In the genomic region with DNA sequence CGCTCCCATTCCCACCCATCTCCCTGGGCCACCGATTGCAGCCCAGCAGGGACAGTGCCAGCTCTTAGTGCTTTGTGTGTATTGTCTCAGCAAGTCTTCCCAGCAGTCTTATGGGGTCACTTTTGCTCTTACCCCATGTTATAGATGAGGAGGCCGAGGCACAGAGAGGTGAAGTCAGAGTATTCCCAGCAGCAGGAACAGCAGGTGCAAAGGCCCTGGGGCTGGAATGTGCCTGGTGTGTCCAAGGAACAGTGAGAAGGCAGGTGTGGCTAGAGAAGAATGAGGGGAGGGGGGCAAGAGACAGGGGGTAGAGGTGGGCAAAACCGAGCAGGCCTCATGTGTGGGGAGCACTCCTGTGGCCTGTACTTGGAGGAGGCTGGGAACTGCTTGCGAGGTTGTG, we compare ENCODE assay signal across 1 cellular context.
TF ChIP-seq lines count a peak whose summit lies in the region.

No MANE protein-coding gene starts in this region.

TF ChIP-seq in H1, 55 proteins besides CTCF, POLR2A, EP300 and RAD21:
- TF ChIP-seq KDM4A (IDR thresholded peaks at IDR 0.05; ENCODE audit: low read depth, low read length, severe bottlenecking) (no peak), EGR1 (IDR thresholded peaks at IDR 0.05; ENCODE audit: borderline replicate concordance, low read depth, low read length) (no peak), POLR2AphosphoS5 (IDR thresholded peaks at IDR 0.05; ENCODE audit: low read depth, low read length) (no peak), TEAD4 (IDR thresholded peaks at IDR 0.05; ENCODE audit: low read depth, low read length) (no peak), SIRT6 (IDR thresholded peaks at IDR 0.05; ENCODE audit: low read length) (no peak), KDM1A (IDR thresholded peaks at IDR 0.05; ENCODE audit: borderline replicate concordance, low read length) (peak; percentile 77; the same call in 1 of the 2 replicates)
